Comparison of ENCODE assay signal across 1 cellular context in genomic region chr1:16905112-16905855, GRCh38.
A peak's percentile ranks its signal among the peaks of the same experiment; 100 is the strongest.
TF ChIP-seq lines count a peak whose summit lies in the region.

No MANE protein-coding gene starts in this region.

TF ChIP-seq in K562, 482 proteins besides CTCF, POLR2A, EP300 and RAD21 (continued from another document and continues in another):
- TF ChIP-seq, protein P1, sequence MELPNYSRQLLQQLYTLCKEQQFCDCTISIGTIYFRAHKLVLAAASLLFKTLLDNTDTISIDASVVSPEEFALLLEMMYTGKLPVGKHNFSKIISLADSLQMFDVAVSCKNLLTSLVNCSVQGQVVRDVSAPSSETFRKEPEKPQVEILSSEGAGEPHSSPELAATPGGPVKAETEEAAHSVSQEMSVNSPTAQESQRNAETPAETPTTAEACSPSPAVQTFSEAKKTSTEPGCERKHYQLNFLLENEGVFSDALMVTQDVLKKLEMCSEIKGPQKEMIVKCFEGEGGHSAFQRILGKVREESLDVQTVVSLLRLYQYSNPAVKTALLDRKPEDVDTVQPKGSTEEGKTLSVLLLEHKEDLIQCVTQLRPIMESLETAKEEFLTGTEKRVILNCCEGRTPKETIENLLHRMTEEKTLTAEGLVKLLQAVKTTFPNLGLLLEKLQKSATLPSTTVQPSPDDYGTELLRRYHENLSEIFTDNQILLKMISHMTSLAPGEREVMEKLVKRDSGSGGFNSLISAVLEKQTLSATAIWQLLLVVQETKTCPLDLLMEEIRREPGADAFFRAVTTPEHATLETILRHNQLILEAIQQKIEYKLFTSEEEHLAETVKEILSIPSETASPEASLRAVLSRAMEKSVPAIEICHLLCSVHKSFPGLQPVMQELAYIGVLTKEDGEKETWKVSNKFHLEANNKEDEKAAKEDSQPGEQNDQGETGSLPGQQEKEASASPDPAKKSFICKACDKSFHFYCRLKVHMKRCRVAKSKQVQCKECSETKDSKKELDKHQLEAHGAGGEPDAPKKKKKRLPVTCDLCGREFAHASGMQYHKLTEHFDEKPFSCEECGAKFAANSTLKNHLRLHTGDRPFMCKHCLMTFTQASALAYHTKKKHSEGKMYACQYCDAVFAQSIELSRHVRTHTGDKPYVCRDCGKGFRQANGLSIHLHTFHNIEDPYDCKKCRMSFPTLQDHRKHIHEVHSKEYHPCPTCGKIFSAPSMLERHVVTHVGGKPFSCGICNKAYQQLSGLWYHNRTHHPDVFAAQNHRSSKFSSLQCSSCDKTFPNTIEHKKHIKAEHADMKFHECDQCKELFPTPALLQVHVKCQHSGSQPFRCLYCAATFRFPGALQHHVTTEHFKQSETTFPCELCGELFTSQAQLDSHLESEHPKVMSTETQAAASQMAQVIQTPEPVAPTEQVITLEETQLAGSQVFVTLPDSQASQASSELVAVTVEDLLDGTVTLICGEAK (IDR thresholded peaks at IDR 0.05): no peak
- TF ChIP-seq, protein P1 (CRISPR knock-in tag; IDR thresholded peaks at IDR 0.05): peak; percentile 60; the same call in 1 of the 2 replicates
- TF ChIP-seq SMARCC2 (IDR thresholded peaks at IDR 0.05; ENCODE audit: low read depth) (no peak; the same call in 1 of the 2 replicates), HBP1 (CRISPR knock-in tag; IDR thresholded peaks at IDR 0.05) (peak; percentile 100), DLX4 (CRISPR knock-in tag; IDR thresholded peaks at IDR 0.05) (peak; percentile 98), TCF7 (IDR thresholded peaks at IDR 0.05; ENCODE audit: borderline replicate concordance) (no peak), ZNF79 (CRISPR knock-in tag; IDR thresholded peaks at IDR 0.05; ENCODE audit: low read depth) (no peak), PHTF2 (CRISPR knock-in tag; IDR thresholded peaks at IDR 0.05) (peak; percentile 98), ZC3H8 (IDR thresholded peaks at IDR 0.05) (peak; percentile 98), ZC3H4 (CRISPR knock-in tag; IDR thresholded peaks at IDR 0.05; ENCODE audit: borderline replicate concordance) (peak; percentile 98), NCOA4 (IDR thresholded peaks at IDR 0.05; ENCODE audit: partially characterized antibody) (no peak), ATF2 (CRISPR knock-in tag; IDR thresholded peaks at IDR 0.05) (no peak), ELF1 (tag; IDR thresholded peaks at IDR 0.05) (peak; percentile 79), NR2C2 (CRISPR knock-in tag; IDR thresholded peaks at IDR 0.05) (peak; percentile 1; the same call in 1 of the 2 replicates), NR2C2 (tag; IDR thresholded peaks at IDR 0.05) (peak; percentile 70), ZFP1 (CRISPR knock-in tag; IDR thresholded peaks at IDR 0.05) (peak; percentile 86), PATZ1 (CRISPR knock-in tag; IDR thresholded peaks at IDR 0.05; ENCODE audit: borderline replicate concordance) (peak; percentile 99), NRF1 (conservative IDR thresholded peaks at IDR 0.05 in 1 of 2, IDR thresholded peaks at IDR 0.05 in 1 of 2) (peak in 1 of 2 experiments; percentile 2; a peak in 2 of 4 replicates), TFAP4 (CRISPR knock-in tag; IDR thresholded peaks at IDR 0.05; ENCODE audit: borderline replicate concordance) (peak; percentile 46), XRCC3 (IDR thresholded peaks at IDR 0.05) (no peak), RUNX1 (IDR thresholded peaks at IDR 0.05; ENCODE audit: low read depth) (peak; percentile 99), ZNF431 (CRISPR knock-in tag; IDR thresholded peaks at IDR 0.05) (peak; percentile 64), NCOA6 (IDR thresholded peaks at IDR 0.05) (peak; percentile 83), PCBP2 (IDR thresholded peaks at IDR 0.05; ENCODE audit: low read depth, low read length, poor library complexity, severe bottlenecking) (no peak), COPS2 (conservative IDR thresholded peaks at IDR 0.05) (no peak), STAG1 (CRISPR knock-in tag; IDR thresholded peaks at IDR 0.05; ENCODE audit: borderline replicate concordance) (no peak), ZKSCAN1 (IDR thresholded peaks at IDR 0.05; ENCODE audit: low read depth, low read length) (peak; percentile 18; the same call in 1 of the 2 replicates), HCFC1 (IDR thresholded peaks at IDR 0.05; ENCODE audit: low read depth, low read length) (peak; percentile 62), NCOA2 (IDR thresholded peaks at IDR 0.05; ENCODE audit: partially characterized antibody in 2 of 2) (no peak), ZNF311 (CRISPR knock-in tag; IDR thresholded peaks at IDR 0.05) (no peak)
- TF ChIP-seq, protein P2, sequence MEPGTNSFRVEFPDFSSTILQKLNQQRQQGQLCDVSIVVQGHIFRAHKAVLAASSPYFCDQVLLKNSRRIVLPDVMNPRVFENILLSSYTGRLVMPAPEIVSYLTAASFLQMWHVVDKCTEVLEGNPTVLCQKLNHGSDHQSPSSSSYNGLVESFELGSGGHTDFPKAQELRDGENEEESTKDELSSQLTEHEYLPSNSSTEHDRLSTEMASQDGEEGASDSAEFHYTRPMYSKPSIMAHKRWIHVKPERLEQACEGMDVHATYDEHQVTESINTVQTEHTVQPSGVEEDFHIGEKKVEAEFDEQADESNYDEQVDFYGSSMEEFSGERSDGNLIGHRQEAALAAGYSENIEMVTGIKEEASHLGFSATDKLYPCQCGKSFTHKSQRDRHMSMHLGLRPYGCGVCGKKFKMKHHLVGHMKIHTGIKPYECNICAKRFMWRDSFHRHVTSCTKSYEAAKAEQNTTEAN (CRISPR knock-in tag; IDR thresholded peaks at IDR 0.05): no peak
- TF ChIP-seq, protein P3, sequence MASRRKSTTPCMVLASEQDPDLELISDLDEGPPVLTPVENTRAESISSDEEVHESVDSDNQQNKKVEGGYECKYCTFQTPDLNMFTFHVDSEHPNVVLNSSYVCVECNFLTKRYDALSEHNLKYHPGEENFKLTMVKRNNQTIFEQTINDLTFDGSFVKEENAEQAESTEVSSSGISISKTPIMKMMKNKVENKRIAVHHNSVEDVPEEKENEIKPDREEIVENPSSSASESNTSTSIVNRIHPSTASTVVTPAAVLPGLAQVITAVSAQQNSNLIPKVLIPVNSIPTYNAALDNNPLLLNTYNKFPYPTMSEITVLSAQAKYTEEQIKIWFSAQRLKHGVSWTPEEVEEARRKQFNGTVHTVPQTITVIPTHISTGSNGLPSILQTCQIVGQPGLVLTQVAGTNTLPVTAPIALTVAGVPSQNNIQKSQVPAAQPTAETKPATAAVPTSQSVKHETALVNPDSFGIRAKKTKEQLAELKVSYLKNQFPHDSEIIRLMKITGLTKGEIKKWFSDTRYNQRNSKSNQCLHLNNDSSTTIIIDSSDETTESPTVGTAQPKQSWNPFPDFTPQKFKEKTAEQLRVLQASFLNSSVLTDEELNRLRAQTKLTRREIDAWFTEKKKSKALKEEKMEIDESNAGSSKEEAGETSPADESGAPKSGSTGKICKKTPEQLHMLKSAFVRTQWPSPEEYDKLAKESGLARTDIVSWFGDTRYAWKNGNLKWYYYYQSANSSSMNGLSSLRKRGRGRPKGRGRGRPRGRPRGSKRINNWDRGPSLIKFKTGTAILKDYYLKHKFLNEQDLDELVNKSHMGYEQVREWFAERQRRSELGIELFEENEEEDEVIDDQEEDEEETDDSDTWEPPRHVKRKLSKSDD (conservative IDR thresholded peaks at IDR 0.05; ENCODE audit: low read length): peak; percentile 84
- TF ChIP-seq, protein P4, sequence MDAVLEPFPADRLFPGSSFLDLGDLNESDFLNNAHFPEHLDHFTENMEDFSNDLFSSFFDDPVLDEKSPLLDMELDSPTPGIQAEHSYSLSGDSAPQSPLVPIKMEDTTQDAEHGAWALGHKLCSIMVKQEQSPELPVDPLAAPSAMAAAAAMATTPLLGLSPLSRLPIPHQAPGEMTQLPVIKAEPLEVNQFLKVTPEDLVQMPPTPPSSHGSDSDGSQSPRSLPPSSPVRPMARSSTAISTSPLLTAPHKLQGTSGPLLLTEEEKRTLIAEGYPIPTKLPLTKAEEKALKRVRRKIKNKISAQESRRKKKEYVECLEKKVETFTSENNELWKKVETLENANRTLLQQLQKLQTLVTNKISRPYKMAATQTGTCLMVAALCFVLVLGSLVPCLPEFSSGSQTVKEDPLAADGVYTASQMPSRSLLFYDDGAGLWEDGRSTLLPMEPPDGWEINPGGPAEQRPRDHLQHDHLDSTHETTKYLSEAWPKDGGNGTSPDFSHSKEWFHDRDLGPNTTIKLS (IDR thresholded peaks at IDR 0.05; ENCODE audit: borderline replicate concordance, low read depth): 0 out of 2 replicates have a peak, but pooled peaks have one; percentile 52
- TF ChIP-seq, protein P5, sequence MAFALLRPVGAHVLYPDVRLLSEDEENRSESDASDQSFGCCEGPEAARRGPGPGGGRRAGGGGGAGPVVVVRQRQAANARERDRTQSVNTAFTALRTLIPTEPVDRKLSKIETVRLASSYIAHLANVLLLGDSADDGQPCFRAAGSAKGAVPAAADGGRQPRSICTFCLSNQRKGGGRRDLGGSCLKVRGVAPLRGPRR (CRISPR knock-in tag; IDR thresholded peaks at IDR 0.05): no peak
